1 cellular context compared by ENCODE assay signal in the genomic region with DNA sequence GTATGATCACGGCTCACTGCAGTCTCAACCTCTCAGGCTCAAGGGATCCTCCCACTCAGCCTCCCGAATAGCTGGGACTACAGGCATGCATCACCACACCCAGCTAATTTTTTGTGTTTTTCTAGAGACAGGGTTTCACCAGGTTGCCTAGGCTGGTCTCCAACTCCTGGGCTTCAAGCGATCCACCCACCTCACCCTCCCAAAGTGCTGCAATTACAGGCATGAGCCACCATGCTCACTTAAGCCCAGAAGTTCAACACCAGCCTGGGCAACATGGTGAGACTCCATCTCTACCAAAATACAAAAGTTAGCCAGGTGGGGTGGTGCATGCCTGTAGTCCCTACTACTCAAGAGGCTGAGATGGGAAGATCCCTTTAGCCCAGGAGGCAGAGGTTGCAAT.
TF ChIP-seq lines count a peak whose summit lies in the region.

No MANE protein-coding gene starts in this region.

TF ChIP-seq in HCT116, 20 proteins besides CTCF, POLR2A, EP300 and RAD21:
- TF ChIP-seq REST (IDR thresholded peaks at IDR 0.05; ENCODE audit: low read depth) (no peak), FOSL1 (IDR thresholded peaks at IDR 0.05; ENCODE audit: low read depth) (no peak), EGR1 (IDR thresholded peaks at IDR 0.05; ENCODE audit: low read depth) (no peak), ATF3 (IDR thresholded peaks at IDR 0.05) (no peak), ZFX (IDR thresholded peaks at IDR 0.05) (no peak), SP1 (IDR thresholded peaks at IDR 0.05; ENCODE audit: low read depth) (no peak), JUND (IDR thresholded peaks at IDR 0.05) (no peak), ZBTB33 (IDR thresholded peaks at IDR 0.05; ENCODE audit: extremely low read depth, insufficient replicate concordance, low read length) (no peak), CEBPB (IDR thresholded peaks at IDR 0.05; ENCODE audit: low read depth) (no peak), SRF (IDR thresholded peaks at IDR 0.05; ENCODE audit: low read depth) (no peak), TCF7L2 (IDR thresholded peaks at IDR 0.05; ENCODE audit: borderline replicate concordance, extremely low read depth, insufficient read depth, insufficient read length) (no peak), EZH2 (IDR thresholded peaks at IDR 0.05) (no peak), SIN3A (IDR thresholded peaks at IDR 0.05; ENCODE audit: low read depth) (no peak), EZH2phosphoT487 (IDR thresholded peaks at IDR 0.05; ENCODE audit: borderline replicate concordance) (no peak), CBX3 (IDR thresholded peaks at IDR 0.05; ENCODE audit: low read depth) (no peak), ZNF274 (IDR thresholded peaks at IDR 0.05; ENCODE audit: low read depth, low read length) (no peak)
